Comparison of ENCODE assay signal across 8 cellular contexts in the genomic region with DNA sequence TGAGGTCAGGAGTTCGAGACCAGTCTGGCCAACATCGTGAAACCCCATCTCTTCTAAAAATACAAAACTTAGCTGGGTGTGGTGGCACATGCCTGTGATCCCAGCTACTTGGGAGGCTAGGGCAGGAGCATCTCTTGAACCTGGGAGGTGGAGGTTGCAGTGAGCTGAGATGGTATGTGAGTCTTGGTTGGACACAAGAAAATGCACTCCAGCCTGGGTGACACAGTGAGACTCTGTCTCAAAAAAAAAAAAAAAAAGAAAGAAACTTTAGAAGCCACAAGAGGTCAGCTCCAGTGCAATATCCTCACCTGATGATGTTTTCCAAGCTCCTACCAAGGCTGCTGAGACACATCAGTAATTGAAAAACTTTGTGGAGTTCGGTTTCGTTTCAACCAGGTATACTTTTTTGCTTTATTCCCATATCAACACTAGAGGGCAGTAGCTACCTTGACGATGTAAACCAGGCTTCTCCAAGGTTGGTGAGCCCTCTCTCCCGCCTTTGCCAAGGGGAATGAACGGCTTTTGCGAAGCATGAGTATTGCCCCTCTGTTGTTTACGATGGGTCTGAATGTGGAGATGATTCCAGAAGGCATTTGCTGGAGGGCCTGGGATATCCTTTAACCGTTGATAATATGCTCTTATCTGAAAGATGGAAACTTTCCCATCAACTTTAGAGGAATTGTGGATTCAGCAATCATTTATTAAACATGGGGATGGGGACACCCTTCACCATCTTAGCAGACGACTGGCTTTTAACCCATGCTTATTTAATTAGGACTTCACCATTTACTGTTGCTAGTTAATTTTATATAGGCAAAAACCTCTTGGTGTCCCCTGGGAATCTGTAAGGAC.
DNase-seq lines count a peak whose midpoint lies in the region; ATAC-seq, FAIRE-seq and TF ChIP-seq lines count a peak whose summit lies in the region.

No MANE protein-coding gene starts in this region.

- no peaks in the 10 kb centered on the region for H3K9me2 ChIP-seq in PC-3 (replicated peaks; ENCODE audit: low read length)

- H3K4me2 ChIP-seq in PC-3 (ENCODE audit: low read length) = no peak overlapping the region

- H4K20me1 ChIP-seq in PC-3 (ENCODE audit: low read length) = no peaks in the 10 kb centered on the region

- POLR2A ChIA-PET in PC-3 (lab: Charles Lee; ENCODE audit: unreplicated experiment) = no interaction called here

- DNase-seq in BE2C (peak; percentile 59), LNCaP clone FGC (ENCODE audit: low read depth) (peak; percentile 22), PC-3 (peak; percentile 78), cardiac fibroblast (ENCODE audit: low read depth in 2 of 2) (peak; percentile 76 to 80), kidney (no peak), tibial artery (no peak)

- H3K36me3 ChIP-seq in BE2C = no peaks in the 10 kb centered on the region
- H3K36me3 ChIP-seq in PC-3 (ENCODE audit: low read depth, low read length) = no peaks in the 10 kb centered on the region
- H3K36me3 ChIP-seq in kidney (ENCODE audit: control insufficient read depth in 1 of 2, insufficient read depth in 2 of 2, low read length in 2 of 2) = no peaks in the 10 kb centered on the region
- no peaks in the 10 kb centered on the region for H3K36me3 ChIP-seq in tibial artery

- H2AFZ ChIP-seq in PC-3 (ENCODE audit: low read length) = no peak overlapping the region

- TF ChIP-seq CTCF in BE2C (IDR thresholded peaks at IDR 0.05; ENCODE audit: low read depth, low read length) = peak; percentile 85
- peak; percentile 62 for TF ChIP-seq CTCF in GM12874 (IDR thresholded peaks at IDR 0.05; ENCODE audit: insufficient read depth, low read depth, low read length)
- peak; percentile 83 for TF ChIP-seq CTCF in LNCaP clone FGC (IDR thresholded peaks at IDR 0.05; ENCODE audit: control insufficient read depth, extremely low read depth, insufficient read depth)
- TF ChIP-seq CTCF in PC-3 (conservative IDR thresholded peaks at IDR 0.05; ENCODE audit: low read depth, low read length) = peak; percentile 79
- TF ChIP-seq CTCF in cardiac fibroblast (IDR thresholded peaks at IDR 0.05; ENCODE audit: low read depth, low read length) = peak; percentile 69
- peak; percentile 51 for TF ChIP-seq CTCF in kidney (IDR thresholded peaks at IDR 0.05; ENCODE audit: borderline replicate concordance, extremely low read depth, insufficient read depth)
- peak; percentile 64 to 66 for TF ChIP-seq CTCF in tibial artery (IDR thresholded peaks at IDR 0.05)

- intact Hi-C loops in PC-3 (cut with micrococcal nuclease) = loop anchor here (1.0 to 5.0 kb wide), 2 partner anchors 219 to 779 kb away; no protein-coding TSS in a partner anchor
- intact Hi-C loops in kidney (cut with DNase I) = loop anchor here (10.0 kb wide), 2 partner anchors 522 to 782 kb away; no protein-coding TSS in a partner anchor
- intact Hi-C loops in tibial artery (cut with DNase I; ENCODE audit: low total_unique reads) = loop anchor here (5.0 to 10.0 kb wide), 2 partner anchors 542 to 779 kb away; no protein-coding TSS in a partner anchor

- H3K79me2 ChIP-seq in PC-3 (ENCODE audit: low read length) = no peaks in the 10 kb centered on the region

- no peak overlapping the region for H3K9ac ChIP-seq in PC-3 (ENCODE audit: low read length)
- H3K9ac ChIP-seq in kidney (ENCODE audit: low read length in 2 of 2) = no peak overlapping the region

- no peak overlapping the region for H3K4me3 ChIP-seq in BE2C (ENCODE audit: low read depth, low read length)
- no peak overlapping the region for H3K4me3 ChIP-seq in LNCaP clone FGC (ENCODE audit: low read depth, low read length)
- no peak overlapping the region for H3K4me3 ChIP-seq in PC-3 (ENCODE audit: low read length)
- no peak overlapping the region for H3K4me3 ChIP-seq in cardiac fibroblast (replicated peaks in 1 of 2; ENCODE audit: low read depth in 2 of 2, low read length in 2 of 2)
- no peak overlapping the region for H3K4me3 ChIP-seq in kidney (ENCODE audit: low read length in 2 of 2)
- no peak overlapping the region for H3K4me3 ChIP-seq in tibial artery

- H3F3A ChIP-seq in PC-3 (ENCODE audit: low read length, unreplicated experiment) = no peaks in the 10 kb centered on the region

- no peak overlapping the region for H3K27ac ChIP-seq in PC-3 (ENCODE audit: low read length)
- H3K27ac ChIP-seq in kidney (ENCODE audit: low read depth in 2 of 2, low read length in 2 of 2) = no peak overlapping the region
- H3K27ac ChIP-seq in tibial artery = no peak overlapping the region

- CTCF ChIA-PET in PC-3 (lab: Charles Lee) = interaction anchor here (0.7 kb wide), 1 partner anchor 31 kb away, joined by 5 read pairs; no protein-coding TSS in a partner anchor

- no TSS peak for BruUV-seq in PC-3 (replicated peaks; lab: Mats Ljungman, UMichigan)

- H3K9me3 ChIP-seq in BE2C (no peaks in the 10 kb centered on the region), PC-3 (ENCODE audit: low read length) (no peaks in the 10 kb centered on the region), kidney (ENCODE audit: control insufficient read depth in 1 of 2, low read length in 2 of 2) (no peaks in the 10 kb centered on the region), tibial artery (no peaks in the 10 kb centered on the region)

- ATAC-seq in PC-3 = no peak
- ATAC-seq in HG02759 (IDR thresholded peaks at IDR 0.05; ENCODE audit: unreplicated experiment) = no peak

- H3K27me3 ChIP-seq in BE2C (no peaks in the 10 kb centered on the region), PC-3 (ENCODE audit: low read length) (peaks cover 81% of the 10 kb centered on the region), tibial artery (peaks cover 0 to 30% of the 10 kb centered on the region in 2 donors)

- H3K4me1 ChIP-seq in BE2C (peaks cover 10% of the 10 kb centered on the region; the same call in 1 of the 2 replicates), PC-3 (ENCODE audit: insufficient read depth, low read length) (no peaks in the 10 kb centered on the region), kidney (ENCODE audit: control insufficient read depth in 1 of 2, insufficient read depth in 1 of 2, low read depth in 1 of 2, low read length in 2 of 2) (no peaks in the 10 kb centered on the region), tibial artery (peaks cover 0 to 3% (median 0%) of the 10 kb centered on the region in 4 donors)

- FAIRE-seq in kidney (lab: Jason Lieb, UNC) = no peak

Comparison
In these comparisons a context has a peak if more than half of its experiments do, and no peak if none do; other contexts are left out.
1. DNase-seq: peak in BE2C (single experiment), LNCaP clone FGC (single experiment), PC-3 (single experiment) and cardiac fibroblast (2 of 2); none in kidney (single experiment) and tibial artery (0 of 2).
2. Peak in every context shown above with its lines, with median percentiles within 50 percentile points of each other: CTCF ChIP-seq.